Comparison of ENCODE assay signal across 1 cellular context in the genomic region with DNA sequence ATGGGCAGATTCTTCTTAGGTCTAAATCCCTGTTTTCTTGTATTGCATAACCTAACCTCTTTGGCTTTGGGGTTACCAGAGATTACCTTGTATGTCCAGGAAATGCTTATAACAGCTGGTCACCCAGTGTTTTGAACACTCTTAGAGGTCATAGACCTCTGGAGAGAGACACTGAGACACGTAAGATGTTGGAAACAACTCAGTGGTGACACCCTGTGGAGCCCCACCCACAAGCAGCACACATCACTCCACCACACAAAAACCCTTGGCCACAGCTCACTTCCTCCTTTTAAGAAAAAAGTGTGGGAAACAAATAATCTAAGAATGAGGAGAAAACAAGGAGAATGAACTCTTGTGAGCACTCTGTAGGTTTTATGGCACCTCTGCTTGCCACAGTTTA.
A peak's percentile ranks its signal among the peaks of the same experiment; 100 is the strongest.
TF ChIP-seq lines count a peak whose summit lies in the region.

No MANE protein-coding gene starts in this region.

TF ChIP-seq in K562, 482 proteins besides CTCF, POLR2A, EP300 and RAD21:
- TF ChIP-seq SPI1 (IDR thresholded peaks at IDR 0.05; ENCODE audit: borderline replicate concordance, low read depth, low read length), result peak; percentile 75
- TF ChIP-seq ZBTB8A (IDR thresholded peaks at IDR 0.05; ENCODE audit: partially characterized antibody), result no peak
